In the genomic region with DNA sequence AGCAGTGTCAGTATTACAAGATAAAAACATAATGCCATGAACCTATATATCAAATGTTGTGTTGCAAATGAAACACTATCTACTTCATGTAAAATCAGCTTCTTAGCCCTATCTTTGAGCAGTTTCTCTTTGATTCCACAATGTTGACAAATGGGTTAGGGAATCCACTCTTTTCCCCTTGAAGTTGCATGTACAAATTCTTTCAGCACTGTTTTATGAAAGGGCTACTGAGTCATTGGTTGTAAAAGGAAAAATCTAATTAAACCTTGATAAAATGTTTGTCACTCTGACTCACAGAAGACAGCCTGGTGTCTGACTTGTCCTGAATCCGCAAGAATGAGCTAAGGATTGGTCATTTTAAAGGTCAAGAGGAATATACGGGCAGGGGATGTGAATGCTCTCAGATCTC, we compare ENCODE assay signal across 14 cellular contexts.
DNase-seq lines count a peak whose midpoint lies in the region; ATAC-seq and TF ChIP-seq lines count a peak whose summit lies in the region.
"Had no signal": no experiment of that assay in that cellular context is flagged by ENCODE, and none has a peak within 500 bp of the region (broad histone marks: within the 10 kb centered on the region; RNA-seq: fewer than 3 reads in every experiment).

No MANE protein-coding gene starts in this region.

- H3K36me3 ChIP-seq in smooth muscle cell (ENCODE audit: low read depth), result peaks cover 10% of the 10 kb centered on the region
- H3K36me3 ChIP-seq: esophagus muscularis mucosa had no signal

- no peaks in the 10 kb centered on the region for H3K79me2 ChIP-seq in smooth muscle cell (ENCODE audit: low read depth)

- H3K27me3 ChIP-seq in foreskin keratinocyte, result no peaks in the 10 kb centered on the region
- H3K27me3 ChIP-seq in smooth muscle cell (ENCODE audit: low read depth), result no peaks in the 10 kb centered on the region
- H3K27me3 ChIP-seq: esophagus muscularis mucosa had no signal

- no peak overlapping the region for H3K27ac ChIP-seq in foreskin keratinocyte
- H3K27ac ChIP-seq in smooth muscle cell (ENCODE audit: low read depth), result peak overlapping the region; percentile 92
- H3K27ac ChIP-seq: esophagus muscularis mucosa, skin epidermis had no signal

- WGBS in smooth muscle cell (ENCODE audit: low lambda C conversion rate), result 0% methylated on average over 2 of the region's 2 CpGs

- H3K4me1 ChIP-seq in foreskin keratinocyte (no peaks in the 10 kb centered on the region), smooth muscle cell (ENCODE audit: low read depth) (peaks cover 9% of the 10 kb centered on the region)
- H3K4me1 ChIP-seq: esophagus muscularis mucosa had no signal

- peak overlapping the region; percentile 9 for H3K4me3 ChIP-seq in smooth muscle cell
- H3K4me3 ChIP-seq: esophagus muscularis mucosa, skin epidermis had no signal

- H3K9ac ChIP-seq in smooth muscle cell (ENCODE audit: low read depth), result peak overlapping the region; percentile 38

- in situ Hi-C loops in GM13976 (cut with MboI; ENCODE audit: low sequenced_read_pairs, unreplicated experiment), result no loop called here

- peak overlapping the region; percentile 79 for H3K4me2 ChIP-seq in smooth muscle cell

- no peaks in the 10 kb centered on the region for H4K20me1 ChIP-seq in smooth muscle cell (ENCODE audit: low read depth)

- no peak overlapping the region for H2AFZ ChIP-seq in smooth muscle cell (ENCODE audit: low read depth)

- peaks cover 2% of the 10 kb centered on the region for H3F3A ChIP-seq in smooth muscle cell (ENCODE audit: low read depth)

- DNase-seq in HPDE6-E6E7 (ENCODE audit: extremely low spot score) (peak; percentile 14), T1000 (lab: John Stamatoyannopoulos, UW) (peak; percentile 13), foreskin keratinocyte (peak; percentile 48 to 72), smooth muscle cell (lab: John Stamatoyannopoulos, UW; ENCODE audit: unreplicated experiment) (no peak), GM13976 (ENCODE audit: low spot score) (no peak)
- DNase-seq in NK-92 treated with Interleukin-12 subunit alpha and Interleukin-12 subunit beta, amount 100 ng/mL, for 24 hours (lab: John Stamatoyannopoulos, UW), result no peak
- DNase-seq: activated CD4-positive, alpha-beta T cell treated with anti-CD3 and anti-CD28 coated beads for 4 hours; Calu3; caudate nucleus; NCI-H187 treated with DMSO at 0.1 percent for 48 hours; T-helper 1 cell had no signal

- TF ChIP-seq CTCF in foreskin keratinocyte (conservative IDR thresholded peaks at IDR 0.05), result no peak
- no peak for TF ChIP-seq CTCF in smooth muscle cell (IDR thresholded peaks at IDR 0.05; ENCODE audit: borderline replicate concordance, insufficient read depth, poor library complexity, severe bottlenecking)
- TF ChIP-seq CTCF in GM13976 (IDR thresholded peaks at IDR 0.05; ENCODE audit: borderline replicate concordance, control extremely low read depth, extremely low read depth, insufficient read depth, missing control alignments), result no peak

- peaks cover 14% of the 10 kb centered on the region for H3K9me3 ChIP-seq in smooth muscle cell (replicated peaks; ENCODE audit: low read depth)

- peak; percentile 95 for ATAC-seq in foreskin keratinocyte
- ATAC-seq in HG03354 (IDR thresholded peaks at IDR 0.05; ENCODE audit: poor library complexity, severe bottlenecking, unreplicated experiment), result no peak

Comparison
In these comparisons a context has a peak if more than half of its experiments do, and no peak if none do; other contexts are left out.
1. DNase-seq: peak in HPDE6-E6E7 (single experiment), T1000 (single experiment) and foreskin keratinocyte (2 of 2); none in smooth muscle cell (single experiment), NK-92 treated with Interleukin-12 subunit alpha and Interleukin-12 subunit beta, amount 100 ng/mL, for 24 hours (single experiment) and GM13976 (single experiment).